Comparison of ENCODE assay signal across 8 cellular contexts in genomic region chr1:153977250-153978240, GRCh38. TPM values are rescaled to one million over a fixed set of nuclear protein-coding genes. Genes with fewer than 3 reads are reported as not detected.
DNase-seq lines count a peak whose midpoint lies in the region; ATAC-seq and TF ChIP-seq lines count a peak whose summit lies in the region.

Gene JTB (minus strand): TSS chr1:153977674. CDS start chr1:153977252, 422 bp downstream.

- H3K4me1 ChIP-seq in HCT116 (ENCODE audit: control insufficient read depth in 1 of 2, insufficient read depth in 2 of 2, low read length in 2 of 2) (peaks cover 0 to 14% of the 10 kb centered on the region in 2 experiments; a peak in 2 of 4 replicates), thoracic aorta (ENCODE audit: control insufficient read depth in 1 of 2, low read depth in 2 of 2) (peaks cover 8 to 10% of the 10 kb centered on the region in 2 donors)

- intact Hi-C loops in HCT116 (cut with micrococcal nuclease) = no loop called here

- H3K36me3 ChIP-seq in HCT116 (ENCODE audit: control insufficient read depth in 1 of 2, insufficient read depth in 2 of 2, low read length in 2 of 2) (peaks cover 11 to 29% of the 10 kb centered on the region in 2 experiments; a peak in 3 of 4 replicates), thoracic aorta (peaks cover 23% of the 10 kb centered on the region)

- peak within 1 kb of the TSS; percentile 97 for H3K4me3 Mint-ChIP-seq in activated naive CD4-positive, alpha-beta T cell treated with anti-CD3 and anti-CD28 coated beads, Interleukin-2, amount 50 U/mL, for 24 hours

- CTCF ChIA-PET in HCT116 (lab: Charles Lee) = interaction anchor here (1.0 to 2.3 kb wide), 5 partner anchors 8 to 31 kb away, joined by 3 to 15 read pairs (median 5); partner anchors contain the start of genes CREB3L4, DENND4B, RAB13 and RPS27

- TF ChIP-seq RAD21 in HCT116 (IDR thresholded peaks at IDR 0.05; ENCODE audit: low read depth) = no peak

- DNase-seq in EH (ENCODE audit: low read depth) (peak; percentile 86), HCT116 (ENCODE audit: low read depth, low spot score) (no peak), NCI-H1048 (lab: John Stamatoyannopoulos, UW) (peak; percentile 26), SKM-1 (lab: John Stamatoyannopoulos, UW; ENCODE audit: unreplicated experiment) (peak; percentile 85), glomerular endothelial cell (ENCODE audit: extremely low read depth, low read depth, low spot score) (no peak), omental fat pad (ENCODE audit: low spot score) (peak; percentile 78), thoracic aorta (ENCODE audit: low spot score) (peak; percentile 74)

- POLR2A ChIA-PET in HCT116 (lab: Charles Lee) = interaction anchor here (0.7 to 3.8 kb wide), 6 partner anchors 10 to 444 kb away, joined by 3 to 38 read pairs (median 11); partner anchors contain the start of genes CREB3L4, CRTC2, RAB13 and RPS27

- peak; percentile 48 for TF ChIP-seq POLR2A in HCT116 (IDR thresholded peaks at IDR 0.05; ENCODE audit: borderline replicate concordance, extremely low read depth, insufficient read depth, insufficient read length)

- peak; percentile 91 for ATAC-seq in HCT116
- peak; percentile 95 for ATAC-seq in omental fat pad (ENCODE audit: low FRiP score)
- peak; percentile 76 for ATAC-seq in thoracic aorta (ENCODE audit: insufficient number of reproducible peaks, low FRiP score, low read depth)

- peaks cover 20% of the 10 kb centered on the region for H3K79me2 ChIP-seq in HCT116 (ENCODE audit: insufficient read depth, low read length)

- RAD21 ChIA-PET in HCT116 (lab: Charles Lee; ENCODE audit: low non-redundant PET in 1 of 2, low total read pairs in 2 of 2, uncharacterized antibody in 2 of 2, unreplicated experiment in 2 of 2) = interaction anchor here in 1 of 2 experiments (1.0 kb wide), 1 partner anchor 14 kb away, joined by 3 read pairs; the partner anchor contains the start of gene SLC39A1

- peak within 1 kb of the TSS; percentile 99 for H3K4me2 ChIP-seq in HCT116 (ENCODE audit: low read length)

- H3K4me3 ChIP-seq in HCT116 (replicated peaks in 1 of 2; ENCODE audit: low read depth in 1 of 2, low read length in 2 of 2) (peak within 1 kb of the TSS; percentile 81 to 100), thoracic aorta (peak within 1 kb of the TSS; percentile 85)

- peak within 1 kb of the TSS; percentile 97 for H3K9ac ChIP-seq in HCT116 (ENCODE audit: low read length)

- H3K4me1 Mint-ChIP-seq in activated naive CD4-positive, alpha-beta T cell treated with anti-CD3 and anti-CD28 coated beads, Interleukin-2, amount 50 U/mL, for 24 hours = peaks cover 39% of the 10 kb centered on the region

- BruUV-seq in HCT116 (replicated peaks; lab: Mats Ljungman, UMichigan) = TSS peak; percentile 91

- H3K27me3 Mint-ChIP-seq in activated naive CD4-positive, alpha-beta T cell treated with anti-CD3 and anti-CD28 coated beads, Interleukin-2, amount 50 U/mL, for 24 hours = no peaks in the 10 kb centered on the region

- H3K9me3 ChIP-seq in HCT116 (ENCODE audit: control insufficient read depth in 1 of 2, insufficient read depth in 1 of 2, low read depth in 1 of 2, low read length in 2 of 2) (no peaks in the 10 kb centered on the region), thoracic aorta (no peaks in the 10 kb centered on the region)

- H2AFZ ChIP-seq in HCT116 (ENCODE audit: low read depth, low read length, poor library complexity, severe bottlenecking) = peak within 1 kb of the TSS; percentile 99

- TF ChIP-seq CTCF in HCT116 (IDR thresholded peaks at IDR 0.05 in 2 of 3, conservative IDR thresholded peaks at IDR 0.05 in 1 of 3; ENCODE audit: borderline replicate concordance in 1 of 3, insufficient read depth in 1 of 3, low read depth in 2 of 3, low read length in 2 of 3) = no peak
- TF ChIP-seq CTCF in omental fat pad (IDR thresholded peaks at IDR 0.05) = no peak
- no peak for TF ChIP-seq CTCF in thoracic aorta (IDR thresholded peaks at IDR 0.05)

- peaks cover 16% of the 10 kb centered on the region for H3K36me3 Mint-ChIP-seq in activated naive CD4-positive, alpha-beta T cell treated with anti-CD3 and anti-CD28 coated beads, Interleukin-2, amount 50 U/mL, for 24 hours

- no peaks in the 10 kb centered on the region for H3K27me3 ChIP-seq in HCT116 (ENCODE audit: insufficient read depth, low read length)
- H3K27me3 ChIP-seq in thoracic aorta (replicated peaks; ENCODE audit: insufficient read depth) = no peaks in the 10 kb centered on the region

- H3K9me2 ChIP-seq in HCT116 (ENCODE audit: insufficient read depth) = no peaks in the 10 kb centered on the region

- peak within 1 kb of the TSS; percentile 96 for H3K27ac Mint-ChIP-seq in activated naive CD4-positive, alpha-beta T cell treated with anti-CD3 and anti-CD28 coated beads, Interleukin-2, amount 50 U/mL, for 24 hours

- peak within 1 kb of the TSS; percentile 91 for H3K27ac ChIP-seq in HCT116 (ENCODE audit: low read depth, low read length)
- H3K27ac ChIP-seq in thoracic aorta = peak within 1 kb of the TSS; percentile 84

- H3K9me3 Mint-ChIP-seq in activated naive CD4-positive, alpha-beta T cell treated with anti-CD3 and anti-CD28 coated beads, Interleukin-2, amount 50 U/mL, for 24 hours = no peaks in the 10 kb centered on the region

- H4K20me1 ChIP-seq in HCT116 (ENCODE audit: insufficient read depth) = no peaks in the 10 kb centered on the region

TF ChIP-seq in HCT116, 20 proteins besides CTCF, POLR2A, EP300 and RAD21 (continues in another document):
- TF ChIP-seq FOSL1 (IDR thresholded peaks at IDR 0.05; ENCODE audit: low read depth) (no peak), ZFX (IDR thresholded peaks at IDR 0.05) (peak; percentile 93), EZH2phosphoT487 (IDR thresholded peaks at IDR 0.05; ENCODE audit: borderline replicate concordance) (no peak), ZBTB33 (IDR thresholded peaks at IDR 0.05; ENCODE audit: extremely low read depth, insufficient replicate concordance, low read length) (no peak), CBX3 (IDR thresholded peaks at IDR 0.05; ENCODE audit: low read depth) (peak; percentile 21; the same call in 1 of the 2 replicates), ELF1 (IDR thresholded peaks at IDR 0.05; ENCODE audit: borderline replicate concordance, low read depth) (no peak; the same call in 1 of the 2 replicates), YY1 (IDR thresholded peaks at IDR 0.05; ENCODE audit: extremely low read depth, insufficient replicate concordance, low read depth, low read length) (peak; percentile 93), TCF7L2 (IDR thresholded peaks at IDR 0.05; ENCODE audit: borderline replicate concordance, extremely low read depth, insufficient read depth, insufficient read length) (no peak), EGR1 (IDR thresholded peaks at IDR 0.05; ENCODE audit: low read depth) (peak; percentile 78), JUND (IDR thresholded peaks at IDR 0.05) (no peak), SP1 (IDR thresholded peaks at IDR 0.05; ENCODE audit: low read depth) (peak; percentile 13; the same call in 1 of the 2 replicates)
- TF ChIP-seq, protein P1, sequence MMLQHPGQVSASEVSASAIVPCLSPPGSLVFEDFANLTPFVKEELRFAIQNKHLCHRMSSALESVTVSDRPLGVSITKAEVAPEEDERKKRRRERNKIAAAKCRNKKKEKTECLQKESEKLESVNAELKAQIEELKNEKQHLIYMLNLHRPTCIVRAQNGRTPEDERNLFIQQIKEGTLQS (IDR thresholded peaks at IDR 0.05) = no peak
- TF ChIP-seq, protein P2, sequence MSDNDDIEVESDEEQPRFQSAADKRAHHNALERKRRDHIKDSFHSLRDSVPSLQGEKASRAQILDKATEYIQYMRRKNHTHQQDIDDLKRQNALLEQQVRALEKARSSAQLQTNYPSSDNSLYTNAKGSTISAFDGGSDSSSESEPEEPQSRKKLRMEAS (IDR thresholded peaks at IDR 0.05) = 0 out of 2 replicates have a peak, but pooled peaks have one; percentile 66

RNA-seq across cellular contexts. Expression of gene JTB, which starts in this region (rescaled TPM):
- total RNA-seq in HCT116 (2021; ENCODE audit: unreplicated experiment) = 123 TPM
- polyA plus RNA-seq in HCT116 (2012) = 99.5 and 119 TPM in 2 replicates
- total RNA-seq in glomerular endothelial cell = 156 and 177 TPM in 2 replicates
- 100 to 1,000 TPM; 190 to 258 (median 208) TPM for total RNA-seq in omental fat pad
- total RNA-seq in thoracic aorta = 100 to 1,000 TPM; 184 to 266 TPM

Comparison
In these comparisons a context has a peak if more than half of its experiments do, and no peak if none do; other contexts are left out.
1. DNase-seq: peak in EH (single experiment), NCI-H1048 (single experiment), SKM-1 (single experiment), omental fat pad (single experiment) and thoracic aorta (single experiment); none in HCT116 (single experiment) and glomerular endothelial cell (single experiment).
2. Peak in every context shown above with its lines, with median percentiles within 50 percentile points of each other: ATAC-seq.